Comparison of ENCODE assay signal across 11 cellular contexts in the genomic region with DNA sequence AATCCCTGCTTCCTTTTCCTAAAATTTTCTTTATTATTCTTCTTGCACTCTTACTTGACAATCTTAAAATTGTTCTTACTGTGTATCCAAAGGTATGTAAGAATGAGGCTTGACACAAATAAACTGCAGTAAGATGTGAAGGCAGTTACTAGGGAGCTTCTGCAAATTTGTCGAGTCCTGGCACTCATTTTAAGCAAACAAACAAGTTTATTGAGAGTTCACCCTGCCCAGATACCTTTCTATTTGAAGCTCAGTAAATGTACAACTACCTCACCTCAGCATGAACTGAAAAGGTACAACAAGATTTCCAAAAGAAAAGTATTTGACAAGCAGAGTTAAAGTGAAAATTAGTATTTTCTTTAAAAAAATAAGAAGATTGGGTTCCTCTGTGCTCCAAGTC. TPM values are rescaled to one million over a fixed set of nuclear protein-coding genes. Genes with fewer than 3 reads are reported as not detected.
A peak's percentile ranks its signal among the peaks of the same experiment; 100 is the strongest.
DNase-seq lines count a peak whose midpoint lies in the region; ATAC-seq and TF ChIP-seq lines count a peak whose summit lies in the region.
"Had no signal": no experiment of that assay in that cellular context is flagged by ENCODE, and none has a peak within 500 bp of the region (broad histone marks: within the 10 kb centered on the region; RNA-seq: fewer than 3 reads in every experiment).

No MANE protein-coding gene starts in this region.

- peaks cover 20% of the 10 kb centered on the region for H3K27me3 ChIP-seq in adipocyte (replicated peaks; ENCODE audit: control insufficient read depth, insufficient read depth, low read length)
- H3K27me3 ChIP-seq in uterus: no peaks in the 10 kb centered on the region

- no peaks in the 10 kb centered on the region for H3K4me1 Mint-ChIP-seq in WTC11
- no peaks in the 10 kb centered on the region for H3K4me1 Mint-ChIP-seq in T-helper 2 cell treated with Interferon-gamma antibody and Interleukin-4, amounts not matched to agents 5 μg/mL and 100 μg/mL, for 36 hours (ENCODE audit: low read depth)
- H3K4me1 Mint-ChIP-seq: CD8-positive, alpha-beta memory T cell had no signal

- H3K27me3 Mint-ChIP-seq in WTC11 (ENCODE audit: low read depth): no peaks in the 10 kb centered on the region
- no peaks in the 10 kb centered on the region for H3K27me3 Mint-ChIP-seq in T-helper 2 cell treated with Interferon-gamma antibody and Interleukin-4, amounts not matched to agents 5 μg/mL and 100 μg/mL, for 36 hours (ENCODE audit: low read depth)

- intact Hi-C loops in left colon (cut with DNase I, micrococcal nuclease) (no loop called here), uterus (cut with DNase I; ENCODE audit: low total_unique reads) (no loop called here)

- H3K9ac ChIP-seq in adipocyte (ENCODE audit: low read length): no peak overlapping the region

- peak overlapping the region; percentile 78 to 83 for H3K27ac ChIP-seq in uterus

- H3K4me3 ChIP-seq in adipocyte (ENCODE audit: low read length): peak overlapping the region; percentile 29
- H3K4me3 ChIP-seq in uterus: no peak overlapping the region

- TF ChIP-seq POLR2A in uterus (IDR thresholded peaks at IDR 0.05): no peak

- TF ChIP-seq CTCF in uterus (IDR thresholded peaks at IDR 0.05) (no peak), WTC11 (IDR thresholded peaks at IDR 0.05) (no peak)

- H3K4me3 Mint-ChIP-seq in WTC11: no peak overlapping the region
- no peak overlapping the region for H3K4me3 Mint-ChIP-seq in T-helper 2 cell treated with Interferon-gamma antibody and Interleukin-4, amounts not matched to agents 5 μg/mL and 100 μg/mL, for 36 hours
- H3K4me3 Mint-ChIP-seq: CD8-positive, alpha-beta memory T cell had no signal

- H3K4me1 ChIP-seq in adipocyte (ENCODE audit: control insufficient read depth, insufficient read depth, low read length) (peaks cover 6% of the 10 kb centered on the region), uterus (peaks cover 0 to 7% of the 10 kb centered on the region in 2 donors)

- H3K9me3 ChIP-seq in adipocyte (ENCODE audit: control insufficient read depth, low read length) (no peaks in the 10 kb centered on the region), uterus (no peaks in the 10 kb centered on the region)

- POLR2A ChIA-PET in WTC11 (lab: Charles Lee): no interaction called here

- no peaks in the 10 kb centered on the region for H3K9me3 Mint-ChIP-seq in WTC11
- no peaks in the 10 kb centered on the region for H3K9me3 Mint-ChIP-seq in T-helper 2 cell treated with Interferon-gamma antibody and Interleukin-4, amounts not matched to agents 5 μg/mL and 100 μg/mL, for 36 hours
- H3K9me3 Mint-ChIP-seq: CD8-positive, alpha-beta memory T cell had no signal

- H3K36me3 ChIP-seq in adipocyte (ENCODE audit: control insufficient read depth, insufficient read depth, low read length, severe bottlenecking) (no peaks in the 10 kb centered on the region), uterus (no peaks in the 10 kb centered on the region)

- CTCF ChIA-PET in WTC11 (lab: Charles Lee): no interaction called here

- no peak overlapping the region for H3K27ac Mint-ChIP-seq in WTC11
- H3K27ac Mint-ChIP-seq in T-helper 2 cell treated with Interferon-gamma antibody and Interleukin-4, amounts not matched to agents 5 μg/mL and 100 μg/mL, for 36 hours: no peak overlapping the region
- H3K27ac Mint-ChIP-seq: CD8-positive, alpha-beta memory T cell had no signal

- ATAC-seq in left colon (peak; percentile 26), WTC11 (no peak), GM19351 (IDR thresholded peaks at IDR 0.05; ENCODE audit: unreplicated experiment) (no peak)

- no peaks in the 10 kb centered on the region for H3K36me3 Mint-ChIP-seq in WTC11
- no peaks in the 10 kb centered on the region for H3K36me3 Mint-ChIP-seq in T-helper 2 cell treated with Interferon-gamma antibody and Interleukin-4, amounts not matched to agents 5 μg/mL and 100 μg/mL, for 36 hours (ENCODE audit: low read depth)
- H3K36me3 Mint-ChIP-seq: CD8-positive, alpha-beta memory T cell had no signal

- DNase-seq in adipocyte (ENCODE audit: low read depth) (no peak), left colon (no peak), renal cortical epithelial cell (ENCODE audit: low read depth) (peak; percentile 1), uterus (no peak), WTC11 (ENCODE audit: low spot score) (no peak)
- no peak for DNase-seq in T-helper 2 cell treated with Interferon-gamma antibody and Interleukin-4, amounts not matched to agents 5 μg/mL and 100 μg/mL, for 36 hours (ENCODE audit: low spot score)
- DNase-seq: CD8-positive, alpha-beta memory T cell; NCI-H2171; NCI-H774; Right ventricle myocardium superior had no signal

TF ChIP-seq in WTC11, 78 proteins besides CTCF, POLR2A, EP300 and RAD21:
- no peak for TF ChIP-seq FOXP1 (CRISPR knock-in tag; IDR thresholded peaks at IDR 0.05; ENCODE audit: borderline replicate concordance)

RNA-seq across cellular contexts. Expression of a gene that starts 13.3 kb away (rescaled TPM):
- total RNA-seq in left colon (10 to 100 TPM; 48.0 to 52.5 TPM), renal cortical epithelial cell (7.1 and 8.6 TPM in 2 replicates), uterus (100 to 1,000 TPM in 1 of 4 donors, 10 to 100 TPM in 3; 48.0 to 169 (median 83.8) TPM), WTC11 (2021) (0.16 to 0.31 TPM (median 0.27 TPM) in 3 replicates)
- total RNA-seq: CD8-positive, alpha-beta memory T cell had no signal
